ENCODE assay signal across 12 cellular contexts in genomic region chr20:3313681-3314080, GRCh38.
DNase-seq lines count a peak whose midpoint lies in the region; ATAC-seq and TF ChIP-seq lines count a peak whose summit lies in the region.
"Had no signal": no experiment of that assay in that cellular context is flagged by ENCODE, and none has a peak within 500 bp of the region (broad histone marks: within the 10 kb centered on the region; RNA-seq: fewer than 3 reads in every experiment).

No MANE protein-coding gene starts in this region.

- ATAC-seq in RWPE2 (ENCODE audit: low read depth) (peak; percentile 60), psoas muscle (no peak), GM18907 (IDR thresholded peaks at IDR 0.05; ENCODE audit: unreplicated experiment) (no peak)
- ATAC-seq: activated naive CD8-positive, alpha-beta T cell treated with anti-CD3 and anti-CD28 coated beads, Interleukin-2, amount 50 U/mL, for 24 hours; GM23338 had no signal

- H3K4me1 ChIP-seq in RWPE2 (ENCODE audit: insufficient read depth, poor library complexity, severe bottlenecking): no peaks in the 10 kb centered on the region
- peaks cover 52% of the 10 kb centered on the region for H3K4me1 ChIP-seq in psoas muscle

- DNase-seq in GM12864 (ENCODE audit: low read depth) (no peak), RWPE2 (ENCODE audit: low spot score) (no peak), fibroblast of peridontal ligament (ENCODE audit: extremely low read depth) (peak; percentile 12), psoas muscle (no peak), GF-D8 (lab: John Stamatoyannopoulos, UW) (no peak), GOT3 (lab: John Stamatoyannopoulos, UW) (no peak)
- DNase-seq in stimulated activated CD8-positive, alpha-beta memory T cell treated with anti-CD3 and anti-CD28 coated beads, Interleukin-4, amount 100 ng/mL, for 48 hours: no peak
- DNase-seq: activated CD4-positive, alpha-beta T cell treated with anti-CD3 and anti-CD28 coated beads, Interleukin-2, amount 10 ng/mL, durations not matched to agents 24 days and 14 days; activated naive CD8-positive, alpha-beta T cell treated with anti-CD3 and anti-CD28 coated beads, Interleukin-2, amount 50 U/mL, for 24 hours; NCI-H1092 treated with DMSO at 0.1 percent for 48 hours had no signal

- H3K9me3 ChIP-seq in RWPE2 (ENCODE audit: severe bottlenecking): no peaks in the 10 kb centered on the region
- no peaks in the 10 kb centered on the region for H3K9me3 ChIP-seq in psoas muscle

- 36 to 68% (median 36%) methylated on average over 2 of the region's 2 CpGs for WGBS in psoas muscle, 3 donors

- TF ChIP-seq CTCF in GM12864 (IDR thresholded peaks at IDR 0.05; ENCODE audit: low read depth, low read length, missing control alignments) (peak; percentile 28), RWPE2 (IDR thresholded peaks at IDR 0.05; ENCODE audit: poor library complexity, severe bottlenecking) (peak; percentile 17), psoas muscle (IDR thresholded peaks at IDR 0.05) (no peak)

- intact Hi-C loops in psoas muscle (cut with DNase I): loop anchor here (2.0 to 5.0 kb wide), 2 partner anchors 91 to 95 kb away; no protein-coding TSS in a partner anchor

- H3K27me3 ChIP-seq in RWPE2 (ENCODE audit: insufficient read depth, poor library complexity, severe bottlenecking): no peaks in the 10 kb centered on the region
- H3K27me3 ChIP-seq in psoas muscle (ENCODE audit: insufficient read depth in 3 of 3, low read length in 2 of 3): no peaks in the 10 kb centered on the region

- H3K4me3 ChIP-seq in GM12864 (ENCODE audit: low read depth, low read length): no peak overlapping the region
- no peak overlapping the region for H3K4me3 ChIP-seq in RWPE2 (ENCODE audit: severe bottlenecking)
- no peak overlapping the region for H3K4me3 ChIP-seq in psoas muscle
- H3K4me3 ChIP-seq: GM23338 had no signal

- H3K27ac ChIP-seq in RWPE2 (ENCODE audit: poor library complexity, severe bottlenecking): peak overlapping the region; percentile 0
- peak overlapping the region; percentile 73 for H3K27ac ChIP-seq in psoas muscle

- H3K36me3 ChIP-seq in RWPE2 (ENCODE audit: low read depth): peaks cover 67% of the 10 kb centered on the region
- H3K36me3 ChIP-seq in psoas muscle (ENCODE audit: insufficient read depth in 1 of 2, low read depth in 1 of 2): peaks cover 0 to 26% of the 10 kb centered on the region in 2 donors
